In the genomic region with DNA sequence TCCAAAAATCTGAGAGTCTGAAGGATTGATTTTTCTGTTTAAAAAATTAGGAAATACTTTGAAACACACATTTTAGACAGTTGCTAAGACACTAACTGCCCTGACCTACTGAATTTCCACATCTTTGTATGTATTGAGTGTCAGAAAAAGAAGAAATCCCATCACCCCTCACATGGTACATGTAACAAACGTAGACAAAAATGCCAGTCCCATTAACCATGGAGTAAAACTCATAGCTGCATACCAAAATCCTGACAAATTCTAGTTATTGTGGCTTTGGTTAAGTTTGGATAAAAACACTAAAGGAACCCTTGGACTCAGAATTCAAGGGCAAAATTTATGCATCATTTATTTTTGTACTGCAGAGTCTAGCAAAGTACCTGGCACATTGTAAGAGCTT, we compare ENCODE assay signal across 27 cellular contexts.
DNase-seq lines count a peak whose midpoint lies in the region; ATAC-seq, FAIRE-seq and TF ChIP-seq lines count a peak whose summit lies in the region.
"Had no signal": no experiment of that assay in that cellular context is flagged by ENCODE, and none has a peak within 500 bp of the region (broad histone marks: within the 10 kb centered on the region; RNA-seq: fewer than 3 reads in every experiment).

No MANE protein-coding gene starts in this region.

- no peak overlapping the region for H3K4me2 ChIP-seq in astrocyte (ENCODE audit: low read length)
- H3K4me2 ChIP-seq: SK-N-SH had no signal

- FAIRE-seq in astrocyte (lab: Jason Lieb, UNC), result no peak
- FAIRE-seq: GM12891 had no signal

- H3K9me3 Mint-ChIP-seq in astrocyte (ENCODE audit: unreplicated experiment), result no peaks in the 10 kb centered on the region
- H3K9me3 Mint-ChIP-seq: CD4-positive, CD25-positive, alpha-beta regulatory T cell; GM23338; IgD-negative memory B cell had no signal

- no peak overlapping the region for H3K9ac ChIP-seq in astrocyte (ENCODE audit: low read length)
- H3K9ac ChIP-seq: SK-N-SH had no signal

- H3K36me3 ChIP-seq in astrocyte (ENCODE audit: insufficient read depth, low read length) (no peaks in the 10 kb centered on the region), psoas muscle (ENCODE audit: insufficient read depth in 1 of 2, low read depth in 1 of 2) (no peaks in the 10 kb centered on the region)
- H3K36me3 ChIP-seq: HAP-1 had no signal

- H4K20me1 ChIP-seq in astrocyte (ENCODE audit: insufficient read depth, low read length), result no peaks in the 10 kb centered on the region

- H3K36me3 Mint-ChIP-seq in astrocyte (ENCODE audit: low read depth, unreplicated experiment), result peaks cover 4% of the 10 kb centered on the region
- H3K36me3 Mint-ChIP-seq: CD4-positive, CD25-positive, alpha-beta regulatory T cell; IgD-negative memory B cell had no signal

- WGBS in psoas muscle, 3 donors, result 57 to 74% (median 66%) methylated on average over 1 of the region's 1 CpG

- H3K27me3 ChIP-seq in astrocyte (ENCODE audit: insufficient read depth, low read length) (no peaks in the 10 kb centered on the region), psoas muscle (ENCODE audit: insufficient read depth in 3 of 3, low read length in 2 of 3) (no peaks in the 10 kb centered on the region)

- H2AFZ ChIP-seq in astrocyte (ENCODE audit: low read depth, low read length), result no peak overlapping the region
- H2AFZ ChIP-seq: GM23338 had no signal

- no peak overlapping the region for H3K27ac Mint-ChIP-seq in astrocyte (ENCODE audit: unreplicated experiment)
- H3K27ac Mint-ChIP-seq: B cell; CD4-positive, CD25-positive, alpha-beta regulatory T cell; GM23338; IgD-negative memory B cell had no signal

- TF ChIP-seq CTCF in AG10803 (conservative IDR thresholded peaks at IDR 0.05; ENCODE audit: low read length), result no peak
- TF ChIP-seq CTCF in astrocyte (IDR thresholded peaks at IDR 0.05; ENCODE audit: insufficient read depth, low read depth, low read length), result no peak
- no peak for TF ChIP-seq CTCF in fibroblast of mammary gland (conservative IDR thresholded peaks at IDR 0.05; ENCODE audit: control insufficient read depth, insufficient read depth, low read depth, low read length)
- TF ChIP-seq CTCF in psoas muscle (IDR thresholded peaks at IDR 0.05), result no peak

- no peak overlapping the region for H3K4me3 ChIP-seq in AG10803 (ENCODE audit: low read length)
- no peak overlapping the region for H3K4me3 ChIP-seq in astrocyte (ENCODE audit: insufficient read depth, low read depth, low read length)
- no peak overlapping the region for H3K4me3 ChIP-seq in fibroblast of mammary gland (ENCODE audit: control insufficient read depth, low read depth, low read length)
- no peak overlapping the region for H3K4me3 ChIP-seq in skeletal muscle cell (ENCODE audit: low read depth, low read length)
- H3K4me3 ChIP-seq in psoas muscle, result no peak overlapping the region
- H3K4me3 ChIP-seq: GM23338, HAP-1 had no signal

- H3K27ac ChIP-seq in astrocyte (ENCODE audit: low read depth, low read length) (no peak overlapping the region), psoas muscle (no peak overlapping the region)
- H3K27ac ChIP-seq: HL-60, RWPE1 had no signal

- DNase-seq in AG10803 (ENCODE audit: low read depth) (peak; percentile 17), astrocyte (ENCODE audit: low read depth) (peak; percentile 29), fibroblast of mammary gland (ENCODE audit: low read depth) (peak; percentile 67), skeletal muscle cell (ENCODE audit: low read depth) (peak; percentile 28), AG08396 (ENCODE audit: low spot score) (no peak), psoas muscle (no peak), NCI-H226 (no peak), kidney glomerular epithelial cell (lab: John Stamatoyannopoulos, UW) (no peak)
- DNase-seq: 8988T; CD4-positive, CD25-positive, alpha-beta regulatory T cell; DMS 273 treated with DMSO at 0.1 percent for 48 hours; NCI-H1105; NCI-H146; NCI-H2029 treated with DMSO at 0.1 percent for 48 hours; NCI-H345; NCI-H524; NCI-H774; NK-92 treated with Interleukin-12 subunit alpha and Interleukin-12 subunit beta, amount 100 ng/mL, for 24 hours; SHP77 treated with DMSO at 0.1 percent for 48 hours; SK-N-SH had no signal

- H3K9me3 ChIP-seq in astrocyte (ENCODE audit: insufficient read depth, low read depth, low read length), result no peaks in the 10 kb centered on the region
- no peaks in the 10 kb centered on the region for H3K9me3 ChIP-seq in psoas muscle
- H3K9me3 ChIP-seq: HAP-1, SK-N-SH had no signal

- no peak for ATAC-seq in psoas muscle
- ATAC-seq: GM23338 had no signal

- no peaks in the 10 kb centered on the region for H3K79me2 ChIP-seq in astrocyte (ENCODE audit: insufficient read depth, low read length)

- no peaks in the 10 kb centered on the region for H3K4me1 Mint-ChIP-seq in astrocyte (ENCODE audit: low read depth, unreplicated experiment)
- H3K4me1 Mint-ChIP-seq: B cell; CD4-positive, CD25-positive, alpha-beta regulatory T cell; IgD-negative memory B cell had no signal

- H3K4me3 Mint-ChIP-seq in astrocyte (ENCODE audit: unreplicated experiment), result no peak overlapping the region
- H3K4me3 Mint-ChIP-seq: B cell; CD4-positive, CD25-positive, alpha-beta regulatory T cell; GM23338; IgD-negative memory B cell had no signal

- H3K27me3 Mint-ChIP-seq in astrocyte (ENCODE audit: low read depth, unreplicated experiment), result no peaks in the 10 kb centered on the region
- H3K27me3 Mint-ChIP-seq: B cell; CD4-positive, CD25-positive, alpha-beta regulatory T cell; IgD-negative memory B cell had no signal

- intact Hi-C loops in psoas muscle (cut with DNase I), result no loop called here

- H3K4me1 ChIP-seq in astrocyte (ENCODE audit: insufficient read depth, low read length), result no peaks in the 10 kb centered on the region
- H3K4me1 ChIP-seq in psoas muscle, result no peaks in the 10 kb centered on the region

Comparison
In these comparisons a context has a peak if more than half of its experiments do, and no peak if none do; other contexts are left out.
1. DNase-seq: peak in AG10803 (single experiment), astrocyte (single experiment), fibroblast of mammary gland (single experiment) and skeletal muscle cell (single experiment); none in AG08396 (single experiment), psoas muscle (0 of 2), NCI-H226 (single experiment) and kidney glomerular epithelial cell (single experiment).